Comparison of ENCODE assay signal across 31 cellular contexts in the genomic region with DNA sequence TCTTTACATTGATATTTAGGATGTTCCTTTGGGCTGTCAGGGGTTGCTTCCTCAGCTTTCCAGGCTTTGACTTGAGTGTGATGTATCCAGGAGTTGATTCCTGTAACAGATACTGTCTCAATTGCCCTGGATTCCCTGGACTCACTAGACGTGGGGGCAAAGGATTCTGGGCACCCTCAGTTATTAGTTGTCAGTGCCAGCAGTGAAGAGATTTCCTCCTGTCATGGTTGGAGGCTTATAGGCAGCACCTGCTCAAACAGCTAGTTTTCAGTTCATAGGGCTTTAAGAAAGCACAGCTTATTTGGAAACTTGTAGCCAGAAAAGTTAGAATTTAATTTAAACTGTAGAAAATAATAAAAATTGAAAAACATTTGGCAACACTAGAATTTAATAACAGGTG. TPM values are rescaled to one million over a fixed set of nuclear protein-coding genes. Genes with fewer than 3 reads are reported as not detected.
"Had no signal": no experiment of that assay in that cellular context is flagged by ENCODE, and none has a peak within 500 bp of the region (broad histone marks: within the 10 kb centered on the region; RNA-seq: fewer than 3 reads in every experiment).

No MANE protein-coding gene starts in this region.

- H3K4me3 ChIP-seq: ascending aorta, cardiac muscle cell had no signal

- DNase-seq: activated B cell treated with CpG ODN at 0.5 μM for 24 hours; activated CD4-positive, alpha-beta memory T cell treated with anti-CD3 and anti-CD28 coated beads for 36 hours; activated CD4-positive, alpha-beta T cell treated with anti-CD3 and anti-CD28 coated beads for 4 hours; activated CD4-positive, alpha-beta T cell treated with anti-CD3 and anti-CD28 coated beads, Interleukin-2, amount 10 ng/mL, durations not matched to agents 24 days and 14 days; activated CD4-positive, alpha-beta T cell treated with anti-CD3 and anti-CD28 coated beads, Interleukin-2, amount 50 U/mL, for 1 hour; activated CD4-positive, alpha-beta T cell treated with anti-CD3 and anti-CD28 coated beads, Interleukin-2, amount 50 U/mL, for 4 hours; activated CD4-positive, CD25-positive, alpha-beta regulatory T cell treated with anti-CD3 and anti-CD28 coated beads, Interleukin-2, amount 50 U/mL, for 72 hours; activated CD8-positive, alpha-beta memory T cell treated with anti-CD3 and anti-CD28 coated beads, Interleukin-2, amount 50 U/mL, for 4 hours; activated CD8-positive, alpha-beta T cell treated with anti-CD3 and anti-CD28 coated beads for 36 hours; activated effector memory CD4-positive, alpha-beta T cell treated with Interleukin-2 at 50 U/mL for 16 hours; activated gamma-delta T cell; activated naive CD4-positive, alpha-beta T cell treated with anti-CD3 and anti-CD28 coated beads, Interleukin-2, amount 10 ng/mL, durations not matched to agents 7 days and 5 days; activated naive CD4-positive, alpha-beta T cell treated with Interleukin-2 at 50 U/mL for 16 hours; activated naive CD8-positive, alpha-beta T cell treated with anti-CD3 and anti-CD28 coated beads, Interleukin-2, amount 10 ng/mL, durations not matched to agents 7 days and 5 days; activated naive CD8-positive, alpha-beta T cell treated with anti-CD3 and anti-CD28 coated beads, Interleukin-2, amount 50 U/mL, for 24 hours; activated T-cell treated with anti-CD3 and anti-CD28 coated beads for 4 hours; activated T-cell treated with anti-CD3 and anti-CD28 coated beads, Interleukin-2, amount 50 U/mL, for 1 hour; activated T-cell treated with anti-CD3 and anti-CD28 coated beads, Interleukin-2, amount 50 U/mL, for 4 hours; activated T-cell treated with anti-CD3 and anti-CD28 coated beads, Interleukin-2, amount 50 U/mL, for 72 hours; amygdala; anterior cingulate cortex; caudate nucleus; cerebellar nuclear complex; T-helper 17 cell; T1000 had no signal

- H3K27ac ChIP-seq: ascending aorta, cardiac muscle cell, VCaP had no signal

- H3K9me3 ChIP-seq: ascending aorta had no signal

- H3K27me3 ChIP-seq: ascending aorta, cardiac muscle cell had no signal

- H3K4me1 ChIP-seq: ascending aorta had no signal

- H3K36me3 ChIP-seq: ascending aorta, cardiac muscle cell had no signal

RNA-seq across cellular contexts. Expression of a gene that starts 9.5 kb away (rescaled TPM):
- total RNA-seq: activated CD4-positive, alpha-beta memory T cell treated with anti-CD3 and anti-CD28 coated beads for 36 hours; activated CD8-positive, alpha-beta memory T cell treated with anti-CD3 and anti-CD28 coated beads for 36 hours; activated CD8-positive, alpha-beta T cell treated with anti-CD3 and anti-CD28 coated beads for 36 hours; activated naive CD8-positive, alpha-beta T cell treated with anti-CD3 and anti-CD28 coated beads, Interleukin-2, amount 10 ng/mL, durations not matched to agents 7 days and 5 days; activated T-cell treated with anti-CD3 and anti-CD28 coated beads, Interleukin-2, amount 50 U/mL, for 4 hours; activated T-cell treated with anti-CD3 and anti-CD28 coated beads, Interleukin-2, amount 50 U/mL, for 72 hours; ascending aorta; cardiac muscle cell; chondrocyte; T-helper 2 cell treated with Interferon-gamma antibody and Interleukin-4, amounts not matched to agents 100 ng/mL and 5 ng/mL, for 36 hours had no signal
